In the genomic region with DNA sequence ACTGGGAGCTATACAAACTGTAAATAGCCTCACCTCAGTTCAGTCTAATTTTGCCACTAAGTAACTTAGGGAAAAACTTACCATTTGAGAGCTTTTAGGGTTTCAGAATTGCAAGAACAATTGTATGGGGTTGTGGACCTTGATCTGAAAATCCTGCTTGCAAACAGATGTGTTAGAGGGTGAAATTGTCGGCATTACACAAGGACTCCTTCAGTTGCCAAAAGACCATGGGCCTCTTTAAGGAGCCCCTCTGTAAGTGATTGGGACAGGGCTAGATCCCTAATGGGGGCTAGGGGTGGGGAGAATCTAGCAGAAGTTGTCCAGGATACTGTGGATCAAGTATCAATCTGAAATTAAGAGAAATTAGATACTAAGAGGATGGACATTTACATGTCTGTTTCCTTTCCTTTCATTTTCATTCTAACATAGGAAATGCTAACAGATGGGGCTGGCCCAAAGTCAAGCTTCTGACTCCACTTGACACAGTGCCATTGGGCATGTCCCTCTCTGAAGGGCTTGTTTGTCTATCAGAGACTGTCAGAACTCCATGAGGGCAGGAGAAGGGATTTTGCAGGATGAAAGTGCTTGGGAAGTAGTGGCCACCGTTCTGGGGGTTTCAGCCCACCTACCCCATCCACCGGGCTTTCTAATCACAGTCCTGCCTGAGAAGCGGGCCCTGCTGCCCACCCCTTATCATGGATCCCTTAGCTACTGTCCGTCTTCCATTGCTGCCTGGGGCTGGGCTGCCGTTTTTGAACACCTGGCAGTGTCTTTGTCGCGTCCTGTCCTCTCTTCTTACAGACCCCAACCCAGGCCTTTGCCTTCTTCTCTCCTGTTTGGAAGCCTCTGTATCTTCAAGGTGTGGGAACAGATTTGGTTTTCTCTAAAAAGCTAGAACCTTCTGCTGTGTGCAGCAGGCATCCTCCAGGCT, we compare ENCODE assay signal across 8 cellular contexts. TPM values are rescaled to one million over a fixed set of nuclear protein-coding genes. Genes with fewer than 3 reads are reported as not detected.
DNase-seq lines count a peak whose midpoint lies in the region; ATAC-seq, FAIRE-seq and TF ChIP-seq lines count a peak whose summit lies in the region.

No MANE protein-coding gene starts in this region.

- H3K9me3 ChIP-seq in Loucy (ENCODE audit: insufficient read depth, low read depth, low read length) (no peaks in the 10 kb centered on the region), subcutaneous abdominal adipose tissue (ENCODE audit: control insufficient read depth in 5 of 5, low read length in 5 of 5) (no peaks in the 10 kb centered on the region)

- H4K20me1 ChIP-seq in Loucy (ENCODE audit: insufficient read depth, low read length, poor library complexity, severe bottlenecking) = no peaks in the 10 kb centered on the region

- no peaks in the 10 kb centered on the region for H3F3A ChIP-seq in Loucy (ENCODE audit: low read depth)

- H3K4me1 ChIP-seq in Loucy (ENCODE audit: insufficient read depth, low read length, poor library complexity, severe bottlenecking) = no peaks in the 10 kb centered on the region
- H3K4me1 ChIP-seq in subcutaneous abdominal adipose tissue (ENCODE audit: control insufficient read depth in 5 of 5, insufficient read depth in 5 of 5, low read length in 5 of 5) = peaks cover 0 to 44% (median 40%) of the 10 kb centered on the region in 5 donors

- H3K4me2 ChIP-seq in Loucy (ENCODE audit: low read depth, low read length, poor library complexity, severe bottlenecking) = no peak overlapping the region

- H3K27ac ChIP-seq in subcutaneous abdominal adipose tissue (ENCODE audit: low read depth, low read length) = peak overlapping the region; percentile 79

- peak overlapping the region; percentile 31; the same call in 1 of the 2 replicates for H2AFZ ChIP-seq in Loucy (ENCODE audit: low read length)

- H3K9ac ChIP-seq in Loucy (ENCODE audit: low read depth, low read length, poor library complexity, severe bottlenecking) = peak overlapping the region; percentile 4
- H3K9ac ChIP-seq in subcutaneous abdominal adipose tissue (ENCODE audit: low read length in 5 of 5) = peak overlapping the region in 3 of 5 donors; percentile 35 to 70 (median 41)

- no peak for ATAC-seq in GM21529 (IDR thresholded peaks at IDR 0.05; ENCODE audit: unreplicated experiment)
- ATAC-seq in HG02938 (IDR thresholded peaks at IDR 0.05; ENCODE audit: unreplicated experiment) = no peak
- ATAC-seq in HG02840 (IDR thresholded peaks at IDR 0.05; ENCODE audit: low FRiP score, unreplicated experiment) = no peak

- H3K27me3 ChIP-seq in Loucy (ENCODE audit: insufficient read depth, low read length, poor library complexity, severe bottlenecking) (no peaks in the 10 kb centered on the region), bronchial epithelial cell (ENCODE audit: control insufficient read depth, insufficient read depth, low read length) (no peaks in the 10 kb centered on the region), subcutaneous abdominal adipose tissue (ENCODE audit: control insufficient read depth in 5 of 5, insufficient read depth in 4 of 5, low read length in 5 of 5) (no peaks in the 10 kb centered on the region)

- no peak for FAIRE-seq in bronchial epithelial cell (lab: Jason Lieb, UNC)

- H3K4me3 ChIP-seq in Loucy (ENCODE audit: low read length, poor library complexity, severe bottlenecking) (no peak overlapping the region), bronchial epithelial cell (ENCODE audit: low read depth, low read length) (no peak overlapping the region), subcutaneous abdominal adipose tissue (ENCODE audit: low read depth in 1 of 5, low read length in 5 of 5) (peak overlapping the region; percentile 8 to 47 (median 35))

- H3K9me2 ChIP-seq in Loucy (replicated peaks; ENCODE audit: low read depth, low read length) = no peaks in the 10 kb centered on the region

- no peaks in the 10 kb centered on the region for H3K79me2 ChIP-seq in Loucy (ENCODE audit: insufficient read depth, low read length)

- peak; percentile 33 for DNase-seq in bronchial epithelial cell (ENCODE audit: low read depth)
- DNase-seq in iris pigment epithelial cell (ENCODE audit: low read depth) = peak; percentile 46
- no peak for DNase-seq in activated CD4-positive, alpha-beta T cell treated with anti-CD3 and anti-CD28 coated beads for 1 hour

- no peak for TF ChIP-seq CTCF in Loucy (conservative IDR thresholded peaks at IDR 0.05; ENCODE audit: low read length)
- no peak for TF ChIP-seq CTCF in bronchial epithelial cell (IDR thresholded peaks at IDR 0.05; ENCODE audit: insufficient read depth, low read length, severe bottlenecking)

- no peaks in the 10 kb centered on the region for H3K36me3 ChIP-seq in Loucy (ENCODE audit: insufficient read depth, low read length)
- no peaks in the 10 kb centered on the region for H3K36me3 ChIP-seq in bronchial epithelial cell (ENCODE audit: control insufficient read depth, insufficient read depth, low read length)
- no peaks in the 10 kb centered on the region for H3K36me3 ChIP-seq in subcutaneous abdominal adipose tissue (ENCODE audit: control insufficient read depth in 5 of 5, insufficient read depth in 5 of 5, low read length in 5 of 5)

RNA-seq across cellular contexts. Expression of a gene that starts 54.7 kb away (rescaled TPM):
- not detected in 2 replicates for total RNA-seq in bronchial epithelial cell

Comparison
In these comparisons a context has a peak if more than half of its experiments do, and no peak if none do; other contexts are left out.
1. H3K4me3 ChIP-seq: peak in subcutaneous abdominal adipose tissue (5 of 5); none in Loucy (single experiment) and bronchial epithelial cell (single experiment).